ENCODE assay signal across 8 cellular contexts in the genomic region with DNA sequence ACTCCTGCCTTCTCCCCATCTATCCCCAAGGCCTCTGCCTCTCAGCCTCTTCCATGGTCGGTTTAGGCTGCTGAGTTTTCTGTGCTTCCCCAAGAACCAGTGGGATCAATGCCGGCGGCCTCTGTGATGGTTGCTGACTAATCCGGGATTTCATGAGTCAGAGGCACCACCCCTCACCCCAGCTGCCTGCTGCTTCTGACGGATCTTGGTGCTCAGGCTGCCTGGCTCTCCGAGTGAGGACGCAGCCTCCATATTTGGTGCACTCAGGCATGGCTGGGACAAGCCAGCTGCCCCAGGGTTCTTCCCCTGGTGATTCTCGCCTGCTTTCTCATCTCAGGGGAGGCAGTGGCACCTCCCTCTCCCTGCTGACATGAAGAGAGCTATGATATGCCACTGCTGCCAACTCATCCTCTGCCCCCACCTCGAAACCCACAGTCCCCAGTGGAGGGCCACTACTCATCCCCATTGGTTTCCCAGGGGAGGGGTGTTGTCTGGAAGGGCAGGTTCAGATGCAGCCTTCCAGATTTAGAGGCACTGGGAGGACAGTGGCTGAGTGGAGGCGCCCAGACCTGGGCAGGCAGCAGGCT. TPM values are rescaled to one million over a fixed set of nuclear protein-coding genes. Genes with fewer than 3 reads are reported as not detected.
A peak's percentile ranks its signal among the peaks of the same experiment; 100 is the strongest.
DNase-seq lines count a peak whose midpoint lies in the region; TF ChIP-seq lines count a peak whose summit lies in the region.

No MANE protein-coding gene starts in this region.

- TF ChIP-seq CTCF in epithelial cell of proximal tubule (conservative IDR thresholded peaks at IDR 0.05; ENCODE audit: low read depth, low read length) (no peak), retinal pigment epithelial cell (conservative IDR thresholded peaks at IDR 0.05; ENCODE audit: low read depth, low read length) (no peak)

- H3K4me3 ChIP-seq in epithelial cell of proximal tubule (ENCODE audit: low read depth, low read length) (no peak overlapping the region), retinal pigment epithelial cell (ENCODE audit: low read length) (no peak overlapping the region)

- DNase-seq in activated CD4-positive, alpha-beta T cell treated with anti-CD3 and anti-CD28 coated beads for 48 hours = peak; percentile 50
- DNase-seq in activated CD4-positive, alpha-beta T cell treated with anti-CD3 and anti-CD28 coated beads for 4 hours = no peak
- DNase-seq in RPMI7951 (ENCODE audit: low read depth) (peak; percentile 98), epithelial cell of proximal tubule (ENCODE audit: low read depth) (peak; percentile 88), retinal pigment epithelial cell (ENCODE audit: low read depth) (peak; percentile 92), DMS153 treated with DMSO at 0.1 percent for 48 hours (lab: John Stamatoyannopoulos, UW; ENCODE audit: unreplicated experiment) (no peak), cerebellar nuclear complex (lab: John Stamatoyannopoulos, UW) (no peak), T-helper 2 cell (no peak)

RNA-seq across cellular contexts. Expression of a gene that starts 3.3 kb away (rescaled TPM):
- total RNA-seq in RPMI7951 (2014; rRNA removed; shearing (Covaris generic)) = 39.2 and 56.9 TPM in 2 replicates
- total RNA-seq in epithelial cell of proximal tubule = 46.0 and 74.3 TPM in 2 replicates

RNA-seq across cellular contexts. Expression of a gene that starts 6.2 kb away (rescaled TPM):
- 7.6 and 10.0 TPM in 2 replicates for total RNA-seq in RPMI7951 (2014; rRNA removed; shearing (Covaris generic))
- total RNA-seq in epithelial cell of proximal tubule = 2.1 and 2.2 TPM in 2 replicates

RNA-seq across cellular contexts. Expression of a gene that starts 13.2 kb away (rescaled TPM):
- total RNA-seq in RPMI7951 (2014; rRNA removed; shearing (Covaris generic)) = 15.3 and 21.8 TPM in 2 replicates
- 25.6 and 51.3 TPM in 2 replicates for total RNA-seq in epithelial cell of proximal tubule

RNA-seq across cellular contexts. Expression of a gene that starts 29.6 kb away (rescaled TPM):
- not detected in 2 replicates for total RNA-seq in RPMI7951 (2014; rRNA removed; shearing (Covaris generic))
- 0.87 TPM in 1 of 2 replicates, not detected in the other for total RNA-seq in epithelial cell of proximal tubule

RNA-seq across cellular contexts. Expression of a gene that starts 31.0 kb away (rescaled TPM):
- 30.8 and 37.5 TPM in 2 replicates for total RNA-seq in RPMI7951 (2014; rRNA removed; shearing (Covaris generic))
- 66.9 and 125 TPM in 2 replicates for total RNA-seq in epithelial cell of proximal tubule

Comparison
In these comparisons a context has a peak if more than half of its experiments do, and no peak if none do; other contexts are left out.
1. DNase-seq: peak in activated CD4-positive, alpha-beta T cell treated with anti-CD3 and anti-CD28 coated beads for 48 hours (single experiment), RPMI7951 (single experiment), epithelial cell of proximal tubule (single experiment) and retinal pigment epithelial cell (single experiment); none in activated CD4-positive, alpha-beta T cell treated with anti-CD3 and anti-CD28 coated beads for 4 hours (0 of 2), DMS153 treated with DMSO at 0.1 percent for 48 hours (single experiment), cerebellar nuclear complex (0 of 2) and T-helper 2 cell (0 of 5).